8 cellular contexts compared by ENCODE assay signal in genomic region chr11:65315866-65316233, GRCh38. TPM values are rescaled to one million over a fixed set of nuclear protein-coding genes. Genes with fewer than 3 reads are reported as not detected.
DNase-seq lines count a peak whose midpoint lies in the region; ATAC-seq, FAIRE-seq and TF ChIP-seq lines count a peak whose summit lies in the region.

No MANE protein-coding gene starts in this region.

- H3K18ac ChIP-seq in H1 (ENCODE audit: extremely low read depth, low read length), result peak overlapping the region; percentile 48

- no peak for TF ChIP-seq EP300 in H1 (IDR thresholded peaks at IDR 0.05; ENCODE audit: borderline replicate concordance in 1 of 2, low read depth in 2 of 2, low read length in 2 of 2)

- H3K14ac ChIP-seq in H1 (ENCODE audit: insufficient read length), result no peak overlapping the region

- no peak overlapping the region for H2BK120ac ChIP-seq in H1 (replicated peaks; ENCODE audit: low read depth, low read length)

- peak overlapping the region; percentile 57 to 89 (median 76) for H3K27ac Mint-ChIP-seq in CD14-positive monocyte
- H3K27ac Mint-ChIP-seq in neural progenitor cell, result no peak overlapping the region

- DNase-seq in CD14-positive monocyte (ENCODE audit: low spot score) (no peak), NCI-H69 (lab: John Stamatoyannopoulos, UW) (peak; percentile 67), H1 (ENCODE audit: low read depth in 1 of 2, low spot score in 2 of 2) (no peak), neural progenitor cell (ENCODE audit: low spot score) (no peak), HEK293T (ENCODE audit: extremely low spot score) (no peak)
- DNase-seq in effector CD4-positive, alpha-beta T cell, result no peak
- no peak for DNase-seq in stimulated activated CD4-positive, alpha-beta T cell treated with anti-CD3 and anti-CD28 coated beads, Interleukin-4, amount 100 ng/mL, for 24 hours

- peaks cover 7% of the 10 kb centered on the region; the same call in 1 of the 2 replicates for H3K79me1 ChIP-seq in H1 (ENCODE audit: low read depth, low read length)

- H3K4me3 Mint-ChIP-seq in CD14-positive monocyte (peak overlapping the region; percentile 86 to 90), neural progenitor cell (peak overlapping the region; percentile 88)

- H3K9me3 ChIP-seq in H1 (ENCODE audit: insufficient read depth in 2 of 2, low read depth in 1 of 2, low read length in 1 of 2) (no peaks in the 10 kb centered on the region), neural progenitor cell (ENCODE audit: low read depth) (no peaks in the 10 kb centered on the region)

- no peak overlapping the region for H3K4ac ChIP-seq in H1 (replicated peaks; ENCODE audit: insufficient read length, low read depth, low read length)

- H3K4me1 Mint-ChIP-seq in CD14-positive monocyte (peaks cover 44% of the 10 kb centered on the region), neural progenitor cell (peaks cover 37% of the 10 kb centered on the region)

- no peak overlapping the region for H4K8ac ChIP-seq in H1 (ENCODE audit: extremely low read depth, insufficient read depth, low read length)

- H3F3A ChIP-seq in neural progenitor cell (ENCODE audit: low read depth), result peaks cover 45% of the 10 kb centered on the region

- H3K36me3 Mint-ChIP-seq in CD14-positive monocyte, result peaks cover 7 to 10% of the 10 kb centered on the region in 2 donors
- no peaks in the 10 kb centered on the region for H3K36me3 Mint-ChIP-seq in neural progenitor cell

- no peak overlapping the region for H4K5ac ChIP-seq in H1 (ENCODE audit: insufficient read length, low read depth, low read length)

- H3K27me3 ChIP-seq in H1 (replicated peaks in 1 of 4; ENCODE audit: control insufficient read depth in 3 of 4, extremely low read depth in 1 of 4, insufficient read depth in 3 of 4, low read length in 3 of 4) (peaks cover 0 to 15% (median 10%) of the 10 kb centered on the region in 4 experiments; a peak in 5 of 7 replicates), neural progenitor cell (peaks cover 30% of the 10 kb centered on the region)

- TF ChIP-seq CTCF in CD14-positive monocyte (IDR thresholded peaks at IDR 0.05) (peak; percentile 81), H1 (IDR thresholded peaks at IDR 0.05; ENCODE audit: control extremely low read depth in 1 of 3, insufficient read depth in 1 of 3, low read depth in 1 of 3, low read length in 3 of 3) (no peak), neural progenitor cell (IDR thresholded peaks at IDR 0.05) (no peak)

- TF ChIP-seq POLR2A in H1 (IDR thresholded peaks at IDR 0.05; ENCODE audit: control extremely low read depth in 1 of 2, low read depth in 2 of 2, low read length in 2 of 2), result no peak

- no peak overlapping the region for H2AFZ ChIP-seq in H1 (ENCODE audit: low read length)
- no peak overlapping the region for H2AFZ ChIP-seq in neural progenitor cell (replicated peaks)

- H2BK5ac ChIP-seq in H1 (ENCODE audit: low read depth, low read length), result peak overlapping the region; percentile 85; the same call in 1 of the 2 replicates

- H3K4me1 ChIP-seq in H1 (replicated peaks in 1 of 4; ENCODE audit: control insufficient read depth in 3 of 4, insufficient read depth in 4 of 4, low read length in 3 of 4) (peaks cover 0 to 13% (median 11%) of the 10 kb centered on the region in 4 experiments; a peak in 6 of 7 replicates), neural progenitor cell (peaks cover 35% of the 10 kb centered on the region)

- peak overlapping the region in 3 of 4 experiments; percentile 66 to 84 (median 69); a peak in 7 of 8 replicates for H3K4me3 ChIP-seq in H1 (ENCODE audit: extremely low read depth in 1 of 4, insufficient read depth in 2 of 4, low read depth in 3 of 4, low read length in 4 of 4)
- peak overlapping the region; percentile 72 for H3K4me3 ChIP-seq in neural progenitor cell

- H3K79me2 ChIP-seq in H1 (ENCODE audit: control insufficient read depth in 1 of 2, insufficient read depth in 2 of 2, low read length in 2 of 2) (peaks cover 0 to 16% of the 10 kb centered on the region in 2 experiments; a peak in 2 of 4 replicates), neural progenitor cell (ENCODE audit: low read depth) (no peaks in the 10 kb centered on the region)

- peak overlapping the region; percentile 72; the same call in 1 of the 2 replicates for H2BK15ac ChIP-seq in H1 (ENCODE audit: low read length)

- H3K9ac ChIP-seq in H1 (replicated peaks in 1 of 4; ENCODE audit: extremely low read depth in 1 of 4, low read depth in 3 of 4, low read length in 3 of 4) (no peak overlapping the region), neural progenitor cell (no peak overlapping the region)

- H3K23ac ChIP-seq in H1 (ENCODE audit: insufficient read length), result no peak overlapping the region

- H4K20me1 ChIP-seq in H1 (replicated peaks in 1 of 2; ENCODE audit: control insufficient read depth in 1 of 2, insufficient read depth in 2 of 2, low read length in 2 of 2) (peaks cover 4 to 17% of the 10 kb centered on the region in 2 experiments), neural progenitor cell (ENCODE audit: low read depth) (peaks cover 28% of the 10 kb centered on the region)

- peaks cover 0 to 2% (median 0%) of the 10 kb centered on the region in 4 experiments; a peak in 3 of 8 replicates for H3K36me3 ChIP-seq in H1 (ENCODE audit: control insufficient read depth in 2 of 4, insufficient read depth in 4 of 4, low read length in 3 of 4)
- H3K36me3 ChIP-seq in neural progenitor cell, result no peaks in the 10 kb centered on the region

- H3K27me3 Mint-ChIP-seq in CD14-positive monocyte (ENCODE audit: low read depth in 3 of 3) (peaks cover 16 to 32% (median 26%) of the 10 kb centered on the region in 3 donors), neural progenitor cell (ENCODE audit: insufficient read depth, low read depth) (peaks cover 14% of the 10 kb centered on the region)

- no peak overlapping the region for H3K56ac ChIP-seq in H1 (replicated peaks; ENCODE audit: insufficient read length, low read depth, low read length)

- H2AK5ac ChIP-seq in H1 (ENCODE audit: low read depth, low read length), result 0 out of 2 replicates have a peak overlapping the region, but pooled peaks have one; percentile 2

- 35% methylated on average over 8 of the region's 8 CpGs; no CpG with 5 or more reads in 1 of the 2 experiments for WGBS in H1 (ENCODE audit: extremely low coverage in 1 of 2, insufficient coverage in 1 of 2, insufficient read length in 1 of 2, insufficient replicate concordance in 2 of 2, low coverage in 1 of 2, low lambda C conversion rate in 2 of 2, missing lambda C conversion rate in 1 of 2), 2 experiments

- H3K9me3 Mint-ChIP-seq in CD14-positive monocyte (peaks cover 0 to 3% (median 0%) of the 10 kb centered on the region in 7 donors), neural progenitor cell (no peaks in the 10 kb centered on the region)

- peaks cover 7% of the 10 kb centered on the region; the same call in 1 of the 2 replicates for H3K23me2 ChIP-seq in H1 (ENCODE audit: low read depth, low read length)

- intact Hi-C loops in CD14-positive monocyte (cut with micrococcal nuclease), result loop anchor here (1.0 to 10.0 kb wide), 4 partner anchors 25 to 111 kb away; no protein-coding TSS in a partner anchor

- H2BK20ac ChIP-seq in H1 (ENCODE audit: low read length), result peak overlapping the region; percentile 72; the same call in 1 of the 2 replicates

- POLR2A ChIA-PET in H1 (lab: Charles Lee; ENCODE audit: partially characterized antibody) (interaction anchor here (0.6 to 14.1 kb wide), 19 partner anchors 13 to 193 kb away, joined by 3 to 208 read pairs (median 4); partner anchors contain the start of genes CAPN1, DPF2, POLA2 and TIGD3), HEK293T (lab: Yijun Ruan, JAX) (interaction anchor here (0.6 to 4.3 kb wide), 8 partner anchors 14 to 221 kb away, joined by 3 to 32 read pairs (median 6); partner anchors contain the start of genes DPF2 and POLA2)

- H3K27ac ChIP-seq in H1 (ENCODE audit: low read depth, low read length) (no peak overlapping the region), neural progenitor cell (no peak overlapping the region)

- H3K4me2 ChIP-seq in H1 (ENCODE audit: insufficient read depth in 1 of 2, low read depth in 2 of 2, low read length in 2 of 2), result peak overlapping the region; percentile 78 to 79
- H3K4me2 ChIP-seq in neural progenitor cell, result peak overlapping the region; percentile 97

- no peak for FAIRE-seq in H1 (lab: Jason Lieb, UNC)

- peak overlapping the region; percentile 18 for H4K91ac ChIP-seq in H1 (replicated peaks; ENCODE audit: insufficient read length, low read length)

- TF ChIP-seq RAD21 in H1 (IDR thresholded peaks at IDR 0.05 in 1 of 2, conservative IDR thresholded peaks at IDR 0.05 in 1 of 2; ENCODE audit: low read depth in 2 of 2, low read length in 2 of 2), result no peak

- 0 out of 2 replicates have a peak overlapping the region, but pooled peaks have one; percentile 86 for H2BK12ac ChIP-seq in H1 (ENCODE audit: low read depth, low read length)

- ATAC-seq in HG03342 (IDR thresholded peaks at IDR 0.05; ENCODE audit: unreplicated experiment), result no peak

- CTCF ChIA-PET in H1 (lab: Charles Lee; ENCODE audit: partially characterized antibody), result interaction anchor here (0.7 to 52.8 kb wide), 26 partner anchors 10 to 289 kb away, joined by 3 to 1179 read pairs (median 5); partner anchors contain the start of gene DPF2
- CTCF ChIA-PET in HEK293T (lab: Yijun Ruan, JAX), result interaction anchor here (0.7 to 3.8 kb wide), 12 partner anchors 13 to 246 kb away, joined by 3 to 60 read pairs (median 6); partner anchors contain the start of gene DPF2

RNA-seq across cellular contexts. Expression of gene CDC42EP2, which starts 1.2 kb away (rescaled TPM):
- polyA plus RNA-seq in CD14-positive monocyte (10 to 100 TPM in 1 of 2 donors, 1 to 10 TPM in 1; 5.4 to 10.1 TPM), H1 (2011; rRNA removed) (13.3 and 19.4 TPM in 2 replicates)
- 11.7 and 11.8 TPM in 2 replicates for total RNA-seq in H1 (2021; fragmentation: NEBNext Ultra II Directional; extraction: Animal tissue kit (Norgen Biotek cat#: 25700))
- polyA plus RNA-seq in H1 (2011; cell fraction: cytosol; rRNA removed), result 4.6 TPM
- 14.3 TPM for polyA plus RNA-seq in H1 (2011; cell fraction: nucleus; rRNA removed)
- polyA plus RNA-seq in H1 (2012, experiment 1 of 2), result 10.0 to 13.0 TPM (median 12.5 TPM) in 4 replicates
- 11.2 TPM for polyA plus RNA-seq in H1 (2012, experiment 2 of 2)
- polyA plus RNA-seq in H1 (2013, experiment 1 of 2), result 11.6 TPM
- 13.0 TPM for polyA plus RNA-seq in H1 (2013, experiment 2 of 2)
- 5.2 and 18.4 TPM in 2 replicates for polyA minus RNA-seq in H1 (2011; rRNA and poly(A)+ RNA removed)
- 5.3 TPM for polyA minus RNA-seq in H1 (2011; cell fraction: cytosol; rRNA and poly(A)+ RNA removed)
- polyA minus RNA-seq in H1 (2011; cell fraction: nucleus; rRNA and poly(A)+ RNA removed), result 21.8 TPM
- 0.11 and 0.87 TPM in 2 replicates for total RNA-seq in neural progenitor cell (ENCODE audit: low replicate concordance)

RNA-seq across cellular contexts. Expression of gene DPF2, which starts 17.8 kb away (rescaled TPM):
- 10 to 100 TPM; 35.7 to 39.0 TPM for polyA plus RNA-seq in CD14-positive monocyte
- 67.2 and 79.2 TPM in 2 replicates for total RNA-seq in H1 (2021; fragmentation: NEBNext Ultra II Directional; extraction: Animal tissue kit (Norgen Biotek cat#: 25700))
- polyA plus RNA-seq in H1 (2011; rRNA removed), result 53.6 and 88.1 TPM in 2 replicates
- 54.2 TPM for polyA plus RNA-seq in H1 (2011; cell fraction: cytosol; rRNA removed)
- polyA plus RNA-seq in H1 (2011; cell fraction: nucleus; rRNA removed), result 92.9 TPM
- polyA plus RNA-seq in H1 (2012, experiment 1 of 2), result 54.9 to 59.5 TPM (median 58.3 TPM) in 4 replicates
- 59.4 TPM for polyA plus RNA-seq in H1 (2012, experiment 2 of 2)
- polyA plus RNA-seq in H1 (2013, experiment 1 of 2), result 59.5 TPM
- 55.5 TPM for polyA plus RNA-seq in H1 (2013, experiment 2 of 2)
- 39.9 and 69.2 TPM in 2 replicates for polyA minus RNA-seq in H1 (2011; rRNA and poly(A)+ RNA removed)
- 31.1 TPM for polyA minus RNA-seq in H1 (2011; cell fraction: cytosol; rRNA and poly(A)+ RNA removed)
- polyA minus RNA-seq in H1 (2011; cell fraction: nucleus; rRNA and poly(A)+ RNA removed), result 38.0 TPM
- total RNA-seq in neural progenitor cell (ENCODE audit: low replicate concordance), result 63.3 and 72.1 TPM in 2 replicates

RNA-seq across cellular contexts. Expression of gene TIGD3, which starts 38.7 kb away (rescaled TPM):
- 1 to 10 TPM; 2.8 to 3.7 TPM for polyA plus RNA-seq in CD14-positive monocyte
- total RNA-seq in H1 (2021; fragmentation: NEBNext Ultra II Directional; extraction: Animal tissue kit (Norgen Biotek cat#: 25700)), result 0.88 and 1.3 TPM in 2 replicates
- 1.1 TPM in 2 replicates for polyA plus RNA-seq in H1 (2011; rRNA removed)
- polyA plus RNA-seq in H1 (2011; cell fraction: cytosol; rRNA removed), result 1.3 TPM
- polyA plus RNA-seq in H1 (2011; cell fraction: nucleus; rRNA removed), result 1.4 TPM
- 0.97 to 1.5 TPM (median 1.1 TPM) in 4 replicates for polyA plus RNA-seq in H1 (2012, experiment 1 of 2)
- 1.4 TPM for polyA plus RNA-seq in H1 (2012, experiment 2 of 2)
- 1.1 TPM for polyA plus RNA-seq in H1 (2013, experiment 1 of 2)
- 1.2 TPM for polyA plus RNA-seq in H1 (2013, experiment 2 of 2)
- 0.61 and 0.88 TPM in 2 replicates for polyA minus RNA-seq in H1 (2011; rRNA and poly(A)+ RNA removed)
- 1.2 TPM for polyA minus RNA-seq in H1 (2011; cell fraction: cytosol; rRNA and poly(A)+ RNA removed)
- 2.3 TPM for polyA minus RNA-seq in H1 (2011; cell fraction: nucleus; rRNA and poly(A)+ RNA removed)
- total RNA-seq in neural progenitor cell (ENCODE audit: low replicate concordance), result 2.5 and 4.3 TPM in 2 replicates

RNA-seq across cellular contexts. Expression of gene POLA2, which starts 54.1 kb away (rescaled TPM):
- 1 to 10 TPM; 4.0 to 5.2 TPM for polyA plus RNA-seq in CD14-positive monocyte
- 31.2 and 34.6 TPM in 2 replicates for total RNA-seq in H1 (2021; fragmentation: NEBNext Ultra II Directional; extraction: Animal tissue kit (Norgen Biotek cat#: 25700))
- polyA plus RNA-seq in H1 (2011; rRNA removed), result 48.1 and 55.9 TPM in 2 replicates
- 49.0 TPM for polyA plus RNA-seq in H1 (2011; cell fraction: cytosol; rRNA removed)
- 52.8 TPM for polyA plus RNA-seq in H1 (2011; cell fraction: nucleus; rRNA removed)
- polyA plus RNA-seq in H1 (2012, experiment 1 of 2), result 28.2 to 35.6 TPM (median 32.2 TPM) in 4 replicates
- polyA plus RNA-seq in H1 (2012, experiment 2 of 2), result 17.1 TPM
- 13.1 TPM for polyA plus RNA-seq in H1 (2013, experiment 1 of 2)
- 10.8 TPM for polyA plus RNA-seq in H1 (2013, experiment 2 of 2)
- 95.6 and 117 TPM in 2 replicates for polyA minus RNA-seq in H1 (2011; rRNA and poly(A)+ RNA removed)
- polyA minus RNA-seq in H1 (2011; cell fraction: cytosol; rRNA and poly(A)+ RNA removed), result 36.3 TPM
- polyA minus RNA-seq in H1 (2011; cell fraction: nucleus; rRNA and poly(A)+ RNA removed), result 67.8 TPM
- 33.3 and 47.7 TPM in 2 replicates for total RNA-seq in neural progenitor cell (ENCODE audit: low replicate concordance)
